Comparison of ENCODE assay signal across 1 cellular context in the genomic region with DNA sequence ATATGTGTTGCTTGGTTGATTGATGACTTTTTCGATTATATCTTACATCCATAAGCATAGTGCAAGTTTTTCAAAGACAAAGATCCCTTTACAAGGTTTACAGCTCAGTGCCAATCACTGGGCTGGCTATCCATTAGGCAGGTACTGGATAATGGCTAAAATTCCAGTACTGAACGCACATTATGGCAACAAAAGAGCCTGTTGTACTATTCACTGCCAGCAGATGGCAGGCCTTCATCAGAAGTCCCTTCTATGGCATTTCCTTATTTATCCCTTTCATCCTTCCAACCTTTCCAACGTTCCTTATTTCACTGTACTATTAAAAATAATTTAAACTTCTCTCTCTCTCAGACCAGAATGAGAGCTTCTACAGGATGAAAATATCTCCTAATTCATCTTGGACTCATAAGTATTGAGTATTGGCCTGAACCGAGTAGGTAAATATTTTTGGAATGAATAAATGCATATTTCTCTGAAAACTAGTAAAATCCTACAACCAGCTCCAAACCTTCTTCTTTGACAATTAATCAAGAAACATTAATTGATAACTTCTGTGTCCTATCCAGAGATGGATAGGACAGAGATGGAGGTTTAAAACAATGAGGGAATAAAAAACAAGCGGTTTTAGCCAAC.
TF ChIP-seq lines count a peak whose summit lies in the region.

No MANE protein-coding gene starts in this region.

TF ChIP-seq in SK-N-SH, 30 proteins besides CTCF, POLR2A, EP300 and RAD21 (continued from another document):
- TF ChIP-seq IRF3 (IDR thresholded peaks at IDR 0.05; ENCODE audit: low read depth, low read length) (no peak), POLR2AphosphoS5 (IDR thresholded peaks at IDR 0.05; ENCODE audit: low read depth, low read length) (no peak), PBX3 (IDR thresholded peaks at IDR 0.05) (no peak), EZH2phosphoT487 (IDR thresholded peaks at IDR 0.05; ENCODE audit: borderline replicate concordance, low read depth) (no peak), SMC3 (IDR thresholded peaks at IDR 0.05; ENCODE audit: low read depth, low read length) (peak; percentile 91), YY1 (IDR thresholded peaks at IDR 0.05; ENCODE audit: low read depth) (no peak)
- TF ChIP-seq, protein P1, sequence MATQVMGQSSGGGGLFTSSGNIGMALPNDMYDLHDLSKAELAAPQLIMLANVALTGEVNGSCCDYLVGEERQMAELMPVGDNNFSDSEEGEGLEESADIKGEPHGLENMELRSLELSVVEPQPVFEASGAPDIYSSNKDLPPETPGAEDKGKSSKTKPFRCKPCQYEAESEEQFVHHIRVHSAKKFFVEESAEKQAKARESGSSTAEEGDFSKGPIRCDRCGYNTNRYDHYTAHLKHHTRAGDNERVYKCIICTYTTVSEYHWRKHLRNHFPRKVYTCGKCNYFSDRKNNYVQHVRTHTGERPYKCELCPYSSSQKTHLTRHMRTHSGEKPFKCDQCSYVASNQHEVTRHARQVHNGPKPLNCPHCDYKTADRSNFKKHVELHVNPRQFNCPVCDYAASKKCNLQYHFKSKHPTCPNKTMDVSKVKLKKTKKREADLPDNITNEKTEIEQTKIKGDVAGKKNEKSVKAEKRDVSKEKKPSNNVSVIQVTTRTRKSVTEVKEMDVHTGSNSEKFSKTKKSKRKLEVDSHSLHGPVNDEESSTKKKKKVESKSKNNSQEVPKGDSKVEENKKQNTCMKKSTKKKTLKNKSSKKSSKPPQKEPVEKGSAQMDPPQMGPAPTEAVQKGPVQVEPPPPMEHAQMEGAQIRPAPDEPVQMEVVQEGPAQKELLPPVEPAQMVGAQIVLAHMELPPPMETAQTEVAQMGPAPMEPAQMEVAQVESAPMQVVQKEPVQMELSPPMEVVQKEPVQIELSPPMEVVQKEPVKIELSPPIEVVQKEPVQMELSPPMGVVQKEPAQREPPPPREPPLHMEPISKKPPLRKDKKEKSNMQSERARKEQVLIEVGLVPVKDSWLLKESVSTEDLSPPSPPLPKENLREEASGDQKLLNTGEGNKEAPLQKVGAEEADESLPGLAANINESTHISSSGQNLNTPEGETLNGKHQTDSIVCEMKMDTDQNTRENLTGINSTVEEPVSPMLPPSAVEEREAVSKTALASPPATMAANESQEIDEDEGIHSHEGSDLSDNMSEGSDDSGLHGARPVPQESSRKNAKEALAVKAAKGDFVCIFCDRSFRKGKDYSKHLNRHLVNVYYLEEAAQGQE (IDR thresholded peaks at IDR 0.05; ENCODE audit: low read depth, low read length) = 0 out of 2 replicates have a peak, but pooled peaks have one; percentile 13
- TF ChIP-seq, protein P2, sequence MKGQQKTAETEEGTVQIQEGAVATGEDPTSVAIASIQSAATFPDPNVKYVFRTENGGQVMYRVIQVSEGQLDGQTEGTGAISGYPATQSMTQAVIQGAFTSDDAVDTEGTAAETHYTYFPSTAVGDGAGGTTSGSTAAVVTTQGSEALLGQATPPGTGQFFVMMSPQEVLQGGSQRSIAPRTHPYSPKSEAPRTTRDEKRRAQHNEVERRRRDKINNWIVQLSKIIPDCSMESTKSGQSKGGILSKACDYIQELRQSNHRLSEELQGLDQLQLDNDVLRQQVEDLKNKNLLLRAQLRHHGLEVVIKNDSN (IDR thresholded peaks at IDR 0.05; ENCODE audit: borderline replicate concordance, low read depth) = no peak
